21 cellular contexts compared by ENCODE assay signal in the genomic region with DNA sequence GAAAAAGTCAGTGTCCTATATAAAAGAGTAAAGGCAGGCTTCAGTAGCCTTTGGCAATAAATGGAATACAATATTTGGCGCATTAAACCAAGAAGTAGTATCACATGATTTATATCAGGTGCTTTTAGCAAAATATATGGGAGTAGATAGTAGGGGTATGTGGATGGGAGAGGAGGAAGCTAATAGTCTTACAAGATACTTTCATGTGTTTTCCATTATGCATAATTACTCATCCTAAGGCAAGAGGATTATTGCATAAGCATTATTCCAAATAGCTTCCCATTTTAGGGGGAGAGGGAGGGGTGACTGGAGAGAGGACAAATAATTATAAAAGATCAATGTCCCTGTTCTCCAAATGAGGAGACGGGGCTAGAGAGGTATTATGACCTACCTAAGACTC.
DNase-seq lines count a peak whose midpoint lies in the region; ATAC-seq and TF ChIP-seq lines count a peak whose summit lies in the region.
"Had no signal": no experiment of that assay in that cellular context is flagged by ENCODE, and none has a peak within 500 bp of the region (broad histone marks: within the 10 kb centered on the region; RNA-seq: fewer than 3 reads in every experiment).

No MANE protein-coding gene starts in this region.

- no peaks in the 10 kb centered on the region for H3K36me3 Mint-ChIP-seq in activated naive CD4-positive, alpha-beta T cell treated with anti-CD3 and anti-CD28 coated beads, Interleukin-2, amount 50 U/mL, for 24 hours
- H3K36me3 Mint-ChIP-seq: immature natural killer cell, naive B cell had no signal

- H3K4me1 Mint-ChIP-seq in activated naive CD4-positive, alpha-beta T cell treated with anti-CD3 and anti-CD28 coated beads, Interleukin-2, amount 50 U/mL, for 24 hours, result peaks cover 61% of the 10 kb centered on the region

- no peak overlapping the region for H3K4me2 ChIP-seq in PC-3 (ENCODE audit: low read length)
- H3K4me2 ChIP-seq: KMS-11 had no signal

- H3K27ac Mint-ChIP-seq in activated naive CD4-positive, alpha-beta T cell treated with anti-CD3 and anti-CD28 coated beads, Interleukin-2, amount 50 U/mL, for 24 hours, result peak overlapping the region; percentile 30
- H3K27ac Mint-ChIP-seq: immature natural killer cell had no signal

- no peak for TF ChIP-seq CTCF in RWPE2 (IDR thresholded peaks at IDR 0.05; ENCODE audit: poor library complexity, severe bottlenecking)
- no peak for TF ChIP-seq CTCF in fibroblast of the aortic adventitia (IDR thresholded peaks at IDR 0.05; ENCODE audit: insufficient read depth, low read length)
- TF ChIP-seq CTCF in coronary artery (IDR thresholded peaks at IDR 0.05), result no peak
- TF ChIP-seq CTCF in PC-3 (conservative IDR thresholded peaks at IDR 0.05; ENCODE audit: low read depth, low read length), result no peak

- H3K27ac ChIP-seq in RWPE2 (ENCODE audit: poor library complexity, severe bottlenecking) (no peak overlapping the region), coronary artery (no peak overlapping the region), PC-3 (ENCODE audit: low read length) (no peak overlapping the region)
- H3K27ac ChIP-seq: C4-2B, KMS-11, upper lobe of left lung had no signal

- no peaks in the 10 kb centered on the region for H3K79me2 ChIP-seq in PC-3 (ENCODE audit: low read length)

- H3K9me3 ChIP-seq in RWPE2 (ENCODE audit: severe bottlenecking) (no peaks in the 10 kb centered on the region), PC-3 (ENCODE audit: low read length) (no peaks in the 10 kb centered on the region)
- H3K9me3 ChIP-seq: upper lobe of left lung had no signal

- no peak overlapping the region for H3K9ac ChIP-seq in PC-3 (ENCODE audit: low read length)
- H3K9ac ChIP-seq: KMS-11 had no signal

- H3K4me3 Mint-ChIP-seq in activated naive CD4-positive, alpha-beta T cell treated with anti-CD3 and anti-CD28 coated beads, Interleukin-2, amount 50 U/mL, for 24 hours, result no peak overlapping the region
- H3K4me3 Mint-ChIP-seq: activated T-cell treated with anti-CD3 and anti-CD28 coated beads, Interleukin-2, amount 50 U/mL, for 4 hours; immature natural killer cell; naive B cell had no signal

- intact Hi-C loops in PC-3 (cut with micrococcal nuclease), result no loop called here

- no TSS peak for BruUV-seq in PC-3 (replicated peaks; lab: Mats Ljungman, UMichigan)

- no peaks in the 10 kb centered on the region for H3K9me2 ChIP-seq in PC-3 (replicated peaks; ENCODE audit: low read length)

- peaks cover 28% of the 10 kb centered on the region for H3K4me1 ChIP-seq in RWPE2 (ENCODE audit: insufficient read depth, poor library complexity, severe bottlenecking)
- H3K4me1 ChIP-seq in PC-3 (ENCODE audit: insufficient read depth, low read length), result peaks cover 24% of the 10 kb centered on the region

- H2AFZ ChIP-seq in PC-3 (ENCODE audit: low read length), result no peak overlapping the region

- no peaks in the 10 kb centered on the region for H3F3A ChIP-seq in PC-3 (ENCODE audit: low read length, unreplicated experiment)

- no peaks in the 10 kb centered on the region for H3K27me3 Mint-ChIP-seq in activated naive CD4-positive, alpha-beta T cell treated with anti-CD3 and anti-CD28 coated beads, Interleukin-2, amount 50 U/mL, for 24 hours

- DNase-seq in activated naive CD4-positive, alpha-beta T cell (lab: John Stamatoyannopoulos, UW), result no peak
- DNase-seq in RWPE2 (ENCODE audit: low spot score) (no peak), fibroblast of the aortic adventitia (ENCODE audit: low read depth) (peak; percentile 32), coronary artery (ENCODE audit: low spot score) (no peak), Ammon's horn (ENCODE audit: low spot score) (no peak), PC-3 (no peak), NCI-H526 (lab: John Stamatoyannopoulos, UW) (no peak)
- DNase-seq: activated CD4-positive, alpha-beta T cell treated with anti-CD3 and anti-CD28 coated beads for 48 hours; activated T-cell treated with anti-CD3 and anti-CD28 coated beads, Interleukin-2, amount 50 U/mL, for 4 hours; anterior cingulate cortex; immature natural killer cell; naive B cell; NCI-H1694; RPMI8226; small intestine; stimulated activated CD4-positive, alpha-beta T cell treated with anti-CD3 and anti-CD28 coated beads, Interleukin-2, amount 100 ng/mL, for 24 hours; upper lobe of left lung had no signal

- CTCF ChIA-PET in PC-3 (lab: Charles Lee), result no interaction called here

- no peaks in the 10 kb centered on the region for H4K20me1 ChIP-seq in PC-3 (ENCODE audit: low read length)

- H3K36me3 ChIP-seq in RWPE2 (ENCODE audit: low read depth) (no peaks in the 10 kb centered on the region), PC-3 (ENCODE audit: low read depth, low read length) (no peaks in the 10 kb centered on the region)
- H3K36me3 ChIP-seq: upper lobe of left lung had no signal

- POLR2A ChIA-PET in PC-3 (lab: Charles Lee; ENCODE audit: unreplicated experiment), result no interaction called here

- no peak overlapping the region for H3K4me3 ChIP-seq in RWPE2 (ENCODE audit: severe bottlenecking)
- no peak overlapping the region for H3K4me3 ChIP-seq in fibroblast of the aortic adventitia (ENCODE audit: low read depth, low read length)
- no peak overlapping the region for H3K4me3 ChIP-seq in coronary artery
- no peak overlapping the region for H3K4me3 ChIP-seq in PC-3 (ENCODE audit: low read length)
- H3K4me3 ChIP-seq: upper lobe of left lung had no signal

- ATAC-seq in RWPE2 (ENCODE audit: low read depth) (0 out of 3 replicates have a peak, but pooled peaks have one; percentile 21), PC-3 (no peak)
- ATAC-seq: activated T-cell treated with anti-CD3 and anti-CD28 coated beads, Interleukin-2, amount 50 U/mL, for 4 hours; left lobe of liver had no signal

- no peaks in the 10 kb centered on the region for H3K9me3 Mint-ChIP-seq in activated naive CD4-positive, alpha-beta T cell treated with anti-CD3 and anti-CD28 coated beads, Interleukin-2, amount 50 U/mL, for 24 hours
- H3K9me3 Mint-ChIP-seq: activated T-cell treated with anti-CD3 and anti-CD28 coated beads, Interleukin-2, amount 50 U/mL, for 4 hours; immature natural killer cell; naive B cell had no signal

- H3K27me3 ChIP-seq in RWPE2 (ENCODE audit: insufficient read depth, poor library complexity, severe bottlenecking) (no peaks in the 10 kb centered on the region), PC-3 (ENCODE audit: low read length) (no peaks in the 10 kb centered on the region)
- H3K27me3 ChIP-seq: upper lobe of left lung had no signal
